ENCODE assay signal across 10 cellular contexts in genomic region chr1:183636783-183637182, GRCh38. TPM values are rescaled to one million over a fixed set of nuclear protein-coding genes. Genes with fewer than 3 reads are reported as not detected.
A peak's percentile ranks its signal among the peaks of the same experiment; 100 is the strongest.
DNase-seq lines count a peak whose midpoint lies in the region; ATAC-seq and TF ChIP-seq lines count a peak whose summit lies in the region.
"Had no signal": no experiment of that assay in that cellular context is flagged by ENCODE, and none has a peak within 500 bp of the region (broad histone marks: within the 10 kb centered on the region; RNA-seq: fewer than 3 reads in every experiment).

No MANE protein-coding gene starts in this region.

- CTCF ChIA-PET in activated CD4-positive, alpha-beta T cell treated with anti-CD3 and anti-CD28 coated beads for 36 hours (lab: Charles Lee), result interaction anchor here (0.7 to 0.8 kb wide), 2 partner anchors 10 to 88 kb away, joined by 3 read pairs; no protein-coding TSS in a partner anchor

- TF ChIP-seq EP300 in esophagus muscularis mucosa (IDR thresholded peaks at IDR 0.05), result no peak

- H3K9me3 Mint-ChIP-seq in activated CD4-positive, alpha-beta T cell treated with anti-CD3 and anti-CD28 coated beads for 36 hours (ENCODE audit: low read depth), result no peaks in the 10 kb centered on the region

- peaks cover 19% of the 10 kb centered on the region for H4K20me1 ChIP-seq in OCI-LY3 (ENCODE audit: insufficient read depth, low read length)

- H3K9me3 ChIP-seq in OCI-LY3 (ENCODE audit: insufficient read depth, low read length), result no peaks in the 10 kb centered on the region
- no peaks in the 10 kb centered on the region for H3K9me3 ChIP-seq in esophagus muscularis mucosa
- H3K9me3 ChIP-seq in skeletal muscle satellite cell (replicated peaks; ENCODE audit: low read length), result no peaks in the 10 kb centered on the region

- H3K4me3 ChIP-seq in OCI-LY3 (ENCODE audit: low read length) (peak overlapping the region; percentile 87), esophagus muscularis mucosa (peak overlapping the region in 3 of 4 donors; percentile 90 to 95 (median 93)), skeletal muscle satellite cell (ENCODE audit: low read length) (peak overlapping the region; percentile 88)

- no peak for TF ChIP-seq POLR2A in esophagus muscularis mucosa (IDR thresholded peaks at IDR 0.05; ENCODE audit: low read depth)

- H3K4me3 Mint-ChIP-seq in activated CD4-positive, alpha-beta T cell treated with anti-CD3 and anti-CD28 coated beads for 36 hours, result peak overlapping the region; percentile 97

- no peak overlapping the region for H2AFZ ChIP-seq in OCI-LY3 (ENCODE audit: low read depth, low read length)

- H3K79me2 ChIP-seq in OCI-LY3 (ENCODE audit: low read length), result peaks cover 38% of the 10 kb centered on the region

- WGBS in esophagus muscularis mucosa, result 70% methylated on average over 5 of the region's 5 CpGs

- H3K9ac ChIP-seq in OCI-LY3 (ENCODE audit: low read length) (peak overlapping the region; percentile 54), skeletal muscle satellite cell (ENCODE audit: low read depth, low read length) (no peak overlapping the region)

- no peak overlapping the region for H3K27ac ChIP-seq in OCI-LY3 (ENCODE audit: low read length)
- no peak overlapping the region for H3K27ac ChIP-seq in esophagus muscularis mucosa (replicated peaks in 1 of 4)

- intact Hi-C loops in activated CD4-positive, alpha-beta T cell treated with anti-CD3 and anti-CD28 coated beads for 36 hours (cut with DNase I, micrococcal nuclease), result loop anchor here (1.0 to 10.0 kb wide), 11 partner anchors 16 to 1681 kb away; partner anchors contain the start of genes IVNS1ABP (in 2 of the 2), C1orf21 (in 1 of the 2), DHX9 (in 1 of the 2) and EDEM3 (in 1 of the 2)
- intact Hi-C loops in esophagus muscularis mucosa (cut with DNase I), result loop anchor here (10.0 kb wide), 1 partner anchor 1242 kb away; the partner anchor contains the start of gene GLUL

- TF ChIP-seq CTCF in OCI-LY3 (IDR thresholded peaks at IDR 0.05; ENCODE audit: low read depth, low read length), result no peak
- no peak for TF ChIP-seq CTCF in esophagus muscularis mucosa (IDR thresholded peaks at IDR 0.05)

- H3K36me3 ChIP-seq in OCI-LY3 (replicated peaks; ENCODE audit: low read depth, low read length) (peaks cover 22% of the 10 kb centered on the region), esophagus muscularis mucosa (no peaks in the 10 kb centered on the region), skeletal muscle satellite cell (ENCODE audit: insufficient read depth, low read length) (peaks cover 3% of the 10 kb centered on the region)

- H3K36me3 Mint-ChIP-seq in activated CD4-positive, alpha-beta T cell treated with anti-CD3 and anti-CD28 coated beads for 36 hours (ENCODE audit: low read depth), result peaks cover 8% of the 10 kb centered on the region

- no peaks in the 10 kb centered on the region; the same call in 1 of the 2 replicates for H3K27me3 ChIP-seq in OCI-LY3 (ENCODE audit: low read depth, low read length)
- H3K27me3 ChIP-seq in esophagus muscularis mucosa, result no peaks in the 10 kb centered on the region
- H3K27me3 ChIP-seq in skeletal muscle satellite cell (ENCODE audit: control insufficient read depth, insufficient read depth, low read length), result no peaks in the 10 kb centered on the region

- no peaks in the 10 kb centered on the region for H3K27me3 Mint-ChIP-seq in activated CD4-positive, alpha-beta T cell treated with anti-CD3 and anti-CD28 coated beads for 36 hours

- peaks cover 27% of the 10 kb centered on the region for H3K4me1 Mint-ChIP-seq in activated CD4-positive, alpha-beta T cell treated with anti-CD3 and anti-CD28 coated beads for 36 hours

- no peak for ATAC-seq in activated CD4-positive, alpha-beta T cell treated with anti-CD3 and anti-CD28 coated beads for 36 hours
- no peak for ATAC-seq in GM21576 (IDR thresholded peaks at IDR 0.05; ENCODE audit: unreplicated experiment)

- H3K4me1 ChIP-seq in OCI-LY3 (ENCODE audit: low read length) (peaks cover 28% of the 10 kb centered on the region), esophagus muscularis mucosa (peaks cover 17 to 25% (median 23%) of the 10 kb centered on the region in 4 donors), skeletal muscle satellite cell (ENCODE audit: control insufficient read depth, insufficient read depth, low read length) (peaks cover 16% of the 10 kb centered on the region)

- no peak for DNase-seq in activated CD4-positive, alpha-beta T cell treated with anti-CD3 and anti-CD28 coated beads for 36 hours
- DNase-seq in activated CD4-positive, alpha-beta T cell treated with anti-CD3 and anti-CD28 coated beads, Interleukin-2, amount 50 U/mL, for 1 hour, result no peak
- no peak for DNase-seq in esophagus muscularis mucosa (ENCODE audit: extremely low spot score)
- no peak for DNase-seq in effector CD4-positive, alpha-beta T cell
- no peak for DNase-seq in pons (ENCODE audit: low spot score)
- DNase-seq: central memory CD4-positive, alpha-beta T cell had no signal

- no peak overlapping the region for H3K27ac Mint-ChIP-seq in activated CD4-positive, alpha-beta T cell treated with anti-CD3 and anti-CD28 coated beads for 36 hours

- POLR2A ChIA-PET in activated CD4-positive, alpha-beta T cell treated with anti-CD3 and anti-CD28 coated beads for 36 hours (lab: Charles Lee), result interaction anchor here (0.7 kb wide), 1 partner anchor 169 kb away, joined by 3 read pairs; no protein-coding TSS in a partner anchor

- peak overlapping the region; percentile 98 for H3K4me2 ChIP-seq in OCI-LY3 (ENCODE audit: low read length)
- peak overlapping the region; percentile 92 for H3K4me2 ChIP-seq in skeletal muscle satellite cell (ENCODE audit: low read length)

RNA-seq across cellular contexts. Expression of gene ARPC5, which starts 1.2 kb away (rescaled TPM):
- total RNA-seq in activated CD4-positive, alpha-beta T cell treated with anti-CD3 and anti-CD28 coated beads for 36 hours, result 100 to 1,000 TPM; 115 to 165 TPM
- total RNA-seq in esophagus muscularis mucosa, result 100 to 1,000 TPM in 1 of 4 donors, 10 to 100 TPM in 3; 80.6 to 111 (median 91.1) TPM
- 165 and 175 TPM in 2 replicates for total RNA-seq in skeletal muscle satellite cell (2012; rRNA removed)

RNA-seq across cellular contexts. Expression of gene APOBEC4, which starts 16.3 kb away (rescaled TPM):
- total RNA-seq in activated CD4-positive, alpha-beta T cell treated with anti-CD3 and anti-CD28 coated beads for 36 hours, result not detected
- not detected for total RNA-seq in esophagus muscularis mucosa
- not detected in 2 replicates for total RNA-seq in skeletal muscle satellite cell (2012; rRNA removed)
- total RNA-seq: temporal lobe had no signal

RNA-seq across cellular contexts. Expression of gene NCF2, which starts 46.5 kb away (rescaled TPM):
- 1 to 10 TPM; 8.7 to 9.0 TPM for total RNA-seq in activated CD4-positive, alpha-beta T cell treated with anti-CD3 and anti-CD28 coated beads for 36 hours
- total RNA-seq in esophagus muscularis mucosa, result 10 to 100 TPM in 1 of 4 donors, 1 to 10 TPM in 3; 5.2 to 26.0 (median 9.5) TPM
- total RNA-seq in skeletal muscle satellite cell (2012; rRNA removed), result not detected in 2 replicates
